Comparison of ENCODE assay signal across 1 cellular context in the genomic region with DNA sequence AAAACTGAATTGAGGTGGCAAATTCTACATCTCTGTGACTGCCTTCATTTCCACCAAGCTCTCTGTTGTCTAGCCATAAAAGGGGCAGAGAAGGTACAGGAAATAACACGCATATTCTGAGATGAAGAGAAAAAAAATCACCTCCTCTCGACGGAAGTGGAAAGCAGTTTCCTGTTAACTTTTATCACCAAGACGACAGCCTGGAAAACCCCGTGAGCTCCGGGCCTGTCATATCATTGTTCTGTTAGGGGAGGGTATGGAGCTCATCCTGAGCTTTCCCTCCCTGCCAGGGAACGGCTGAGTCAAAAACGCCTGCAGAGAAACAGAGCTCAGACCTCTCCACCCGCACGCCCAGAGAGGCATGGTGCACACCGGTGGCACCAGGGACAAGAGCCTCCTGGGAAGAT.
TF ChIP-seq lines count a peak whose summit lies in the region.

No MANE protein-coding gene starts in this region.

TF ChIP-seq in SK-N-SH treated with all-trans-retinoic acid at 6 μM for 48 hours, 23 proteins besides CTCF, POLR2A, EP300 and RAD21 (continued from another document):
- TF ChIP-seq, protein P1, sequence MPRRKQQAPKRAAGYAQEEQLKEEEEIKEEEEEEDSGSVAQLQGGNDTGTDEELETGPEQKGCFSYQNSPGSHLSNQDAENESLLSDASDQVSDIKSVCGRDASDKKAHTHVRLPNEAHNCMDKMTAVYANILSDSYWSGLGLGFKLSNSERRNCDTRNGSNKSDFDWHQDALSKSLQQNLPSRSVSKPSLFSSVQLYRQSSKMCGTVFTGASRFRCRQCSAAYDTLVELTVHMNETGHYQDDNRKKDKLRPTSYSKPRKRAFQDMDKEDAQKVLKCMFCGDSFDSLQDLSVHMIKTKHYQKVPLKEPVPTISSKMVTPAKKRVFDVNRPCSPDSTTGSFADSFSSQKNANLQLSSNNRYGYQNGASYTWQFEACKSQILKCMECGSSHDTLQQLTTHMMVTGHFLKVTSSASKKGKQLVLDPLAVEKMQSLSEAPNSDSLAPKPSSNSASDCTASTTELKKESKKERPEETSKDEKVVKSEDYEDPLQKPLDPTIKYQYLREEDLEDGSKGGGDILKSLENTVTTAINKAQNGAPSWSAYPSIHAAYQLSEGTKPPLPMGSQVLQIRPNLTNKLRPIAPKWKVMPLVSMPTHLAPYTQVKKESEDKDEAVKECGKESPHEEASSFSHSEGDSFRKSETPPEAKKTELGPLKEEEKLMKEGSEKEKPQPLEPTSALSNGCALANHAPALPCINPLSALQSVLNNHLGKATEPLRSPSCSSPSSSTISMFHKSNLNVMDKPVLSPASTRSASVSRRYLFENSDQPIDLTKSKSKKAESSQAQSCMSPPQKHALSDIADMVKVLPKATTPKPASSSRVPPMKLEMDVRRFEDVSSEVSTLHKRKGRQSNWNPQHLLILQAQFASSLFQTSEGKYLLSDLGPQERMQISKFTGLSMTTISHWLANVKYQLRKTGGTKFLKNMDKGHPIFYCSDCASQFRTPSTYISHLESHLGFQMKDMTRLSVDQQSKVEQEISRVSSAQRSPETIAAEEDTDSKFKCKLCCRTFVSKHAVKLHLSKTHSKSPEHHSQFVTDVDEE (CRISPR knock-in tag; IDR thresholded peaks at IDR 0.05), result no peak
- TF ChIP-seq ZC3H10 (CRISPR knock-in tag; IDR thresholded peaks at IDR 0.05) (no peak), CSDC2 (CRISPR knock-in tag; IDR thresholded peaks at IDR 0.05) (no peak), BACH2 (CRISPR knock-in tag; IDR thresholded peaks at IDR 0.05; ENCODE audit: borderline replicate concordance) (no peak), ZNF8 (CRISPR knock-in tag; IDR thresholded peaks at IDR 0.05) (no peak)
- TF ChIP-seq, protein P2, sequence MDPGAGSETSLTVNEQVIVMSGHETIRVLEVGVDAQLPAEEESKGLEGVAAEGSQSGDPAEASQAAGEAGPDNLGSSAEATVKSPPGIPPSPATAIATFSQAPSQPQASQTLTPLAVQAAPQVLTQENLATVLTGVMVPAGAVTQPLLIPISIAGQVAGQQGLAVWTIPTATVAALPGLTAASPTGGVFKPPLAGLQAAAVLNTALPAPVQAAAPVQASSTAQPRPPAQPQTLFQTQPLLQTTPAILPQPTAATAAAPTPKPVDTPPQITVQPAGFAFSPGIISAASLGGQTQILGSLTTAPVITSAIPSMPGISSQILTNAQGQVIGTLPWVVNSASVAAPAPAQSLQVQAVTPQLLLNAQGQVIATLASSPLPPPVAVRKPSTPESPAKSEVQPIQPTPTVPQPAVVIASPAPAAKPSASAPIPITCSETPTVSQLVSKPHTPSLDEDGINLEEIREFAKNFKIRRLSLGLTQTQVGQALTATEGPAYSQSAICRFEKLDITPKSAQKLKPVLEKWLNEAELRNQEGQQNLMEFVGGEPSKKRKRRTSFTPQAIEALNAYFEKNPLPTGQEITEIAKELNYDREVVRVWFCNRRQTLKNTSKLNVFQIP (CRISPR knock-in tag; IDR thresholded peaks at IDR 0.05; ENCODE audit: borderline replicate concordance, low read depth), result no peak
- TF ChIP-seq, protein P3, sequence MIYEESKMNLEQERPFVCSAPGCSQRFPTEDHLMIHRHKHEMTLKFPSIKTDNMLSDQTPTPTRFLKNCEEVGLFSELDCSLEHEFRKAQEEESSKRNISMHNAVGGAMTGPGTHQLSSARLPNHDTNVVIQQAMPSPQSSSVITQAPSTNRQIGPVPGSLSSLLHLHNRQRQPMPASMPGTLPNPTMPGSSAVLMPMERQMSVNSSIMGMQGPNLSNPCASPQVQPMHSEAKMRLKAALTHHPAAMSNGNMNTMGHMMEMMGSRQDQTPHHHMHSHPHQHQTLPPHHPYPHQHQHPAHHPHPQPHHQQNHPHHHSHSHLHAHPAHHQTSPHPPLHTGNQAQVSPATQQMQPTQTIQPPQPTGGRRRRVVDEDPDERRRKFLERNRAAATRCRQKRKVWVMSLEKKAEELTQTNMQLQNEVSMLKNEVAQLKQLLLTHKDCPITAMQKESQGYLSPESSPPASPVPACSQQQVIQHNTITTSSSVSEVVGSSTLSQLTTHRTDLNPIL (CRISPR knock-in tag; IDR thresholded peaks at IDR 0.05; ENCODE audit: low read depth), result no peak
